ENCODE assay signal across 8 cellular contexts in the genomic region with DNA sequence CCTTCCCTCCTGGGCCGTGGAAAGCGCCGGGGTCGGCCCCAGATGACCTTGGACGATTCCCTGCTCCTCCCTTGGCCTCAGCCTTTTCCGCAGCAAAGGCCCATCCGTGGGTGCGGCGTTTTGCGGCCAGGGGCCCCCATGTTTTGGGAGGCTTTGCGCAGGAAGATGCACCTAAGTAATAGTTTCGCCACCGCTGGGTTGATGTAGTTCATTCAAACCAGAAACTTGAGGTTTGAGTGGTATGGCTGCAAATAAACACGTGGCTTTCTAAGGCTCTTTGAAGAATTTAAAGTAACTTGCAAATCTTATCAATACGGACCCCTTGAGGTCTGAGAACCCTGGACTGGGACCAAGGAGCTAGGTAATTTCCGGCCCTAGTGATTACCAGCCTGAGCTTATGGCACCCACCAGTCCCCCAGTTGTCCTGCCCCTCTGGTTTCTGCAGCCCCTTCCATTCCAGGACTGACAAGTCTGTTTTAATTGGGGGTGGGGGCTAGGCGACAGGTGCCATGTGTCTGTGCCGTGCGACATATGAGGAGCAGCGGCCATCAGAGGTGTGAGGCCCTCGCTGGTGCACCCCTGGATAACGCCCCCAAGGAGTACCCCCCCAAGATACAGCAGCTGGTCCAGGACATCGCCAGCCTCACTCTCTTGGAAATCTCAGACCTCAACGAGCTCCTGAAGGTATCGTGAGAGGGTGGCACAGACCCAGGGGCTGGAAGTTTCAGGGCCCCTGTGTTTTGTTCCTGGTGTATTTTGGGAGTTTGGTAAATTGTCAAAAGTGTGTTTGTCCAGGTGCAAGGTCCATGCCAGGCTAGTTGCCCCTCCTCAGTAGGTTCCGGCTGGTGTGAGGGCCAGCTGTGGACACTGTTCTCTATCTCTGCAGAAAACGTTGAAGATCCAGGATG. TPM values are rescaled to one million over a fixed set of nuclear protein-coding genes. Genes with fewer than 3 reads are reported as not detected.
DNase-seq lines count a peak whose midpoint lies in the region; ATAC-seq and TF ChIP-seq lines count a peak whose summit lies in the region.

No MANE protein-coding gene starts in this region.

- H3K4ac ChIP-seq in neuronal stem cell (ENCODE audit: low read length): peak overlapping the region; percentile 10

- H3K23ac ChIP-seq in neuronal stem cell (ENCODE audit: low read depth, low read length, poor library complexity): peak overlapping the region; percentile 66

- H3K4me1 ChIP-seq in endodermal cell (ENCODE audit: control insufficient read depth, insufficient read depth, low read length) (no peaks in the 10 kb centered on the region), neuronal stem cell (ENCODE audit: control insufficient read depth in 2 of 2, insufficient read depth in 1 of 2, low read depth in 1 of 2, low read length in 2 of 2) (peaks cover 10 to 23% of the 10 kb centered on the region in 2 donors)

- H3K27ac ChIP-seq in endodermal cell (ENCODE audit: low read depth, low read length): peak overlapping the region; percentile 57
- no peak overlapping the region for H3K27ac ChIP-seq in neuronal stem cell (replicated peaks; ENCODE audit: low read length)

- peaks cover 51% of the 10 kb centered on the region for H3K36me3 Mint-ChIP-seq in endodermal cell (ENCODE audit: low read depth)

- DNase-seq in NCI-H69 (lab: John Stamatoyannopoulos, UW) (peak; percentile 38), endodermal cell (no peak), neuronal stem cell (ENCODE audit: low spot score) (no peak), cerebellar cortex (ENCODE audit: low spot score) (no peak), NCI-H1930 (lab: John Stamatoyannopoulos, UW) (no peak)

- no peak overlapping the region for H3K14ac ChIP-seq in neuronal stem cell (ENCODE audit: low read length)

- peak overlapping the region; percentile 98 for H3K4me3 ChIP-seq in endodermal cell (ENCODE audit: low read length)
- peak overlapping the region; percentile 98 to 99 for H3K4me3 ChIP-seq in neuronal stem cell (ENCODE audit: low read length in 2 of 2)

- H3K4me3 Mint-ChIP-seq in endodermal cell: peak overlapping the region; percentile 92

- TF ChIP-seq CTCF in endodermal cell (conservative IDR thresholded peaks at IDR 0.05): no peak

- peak overlapping the region; percentile 67 for H3K4me2 ChIP-seq in neuronal stem cell (ENCODE audit: insufficient read depth, low read length, poor library complexity, severe bottlenecking)

- WGBS in endodermal cell (ENCODE audit: insufficient coverage in 1 of 2, insufficient read length in 1 of 2), 2 experiments: 33 to 35% methylated on average over 18 to 27 of the region's 27 CpGs
- WGBS in neuronal stem cell (ENCODE audit: extremely low coverage in 2 of 2, insufficient read length in 2 of 2, insufficient replicate concordance in 1 of 2), 2 donors: no CpG with 5 or more reads among the region's 27 CpGs

- no peak overlapping the region for H2BK15ac ChIP-seq in neuronal stem cell (ENCODE audit: low read length)

- H3K36me3 ChIP-seq in endodermal cell (ENCODE audit: control insufficient read depth, insufficient read depth, low read length) (peaks cover 60% of the 10 kb centered on the region), neuronal stem cell (replicated peaks in 1 of 2; ENCODE audit: control insufficient read depth in 2 of 2, insufficient read depth in 2 of 2, low read length in 2 of 2) (peaks cover 42 to 78% of the 10 kb centered on the region in 2 donors)

- H2AFZ ChIP-seq in neuronal stem cell (ENCODE audit: low read length): peak overlapping the region; percentile 83

- peak overlapping the region; percentile 88 for H3K27ac Mint-ChIP-seq in endodermal cell

- peaks cover 36% of the 10 kb centered on the region for H3K79me1 ChIP-seq in neuronal stem cell (ENCODE audit: low read depth, low read length)

- H3K27me3 ChIP-seq in endodermal cell (ENCODE audit: control insufficient read depth, insufficient read depth, low read length, poor library complexity, severe bottlenecking) (no peaks in the 10 kb centered on the region), neuronal stem cell (ENCODE audit: control insufficient read depth in 3 of 3, insufficient read depth in 3 of 3, low read depth in 1 of 3, low read length in 3 of 3) (no peaks in the 10 kb centered on the region)

- ATAC-seq in GM18499 (IDR thresholded peaks at IDR 0.05; ENCODE audit: insufficient read depth, unreplicated experiment): peak; percentile 5
- no peak for ATAC-seq in GM18517 (IDR thresholded peaks at IDR 0.05; ENCODE audit: unreplicated experiment)
- ATAC-seq in GM21447 (IDR thresholded peaks at IDR 0.05; ENCODE audit: unreplicated experiment): no peak

- no peak overlapping the region for H4K91ac ChIP-seq in neuronal stem cell (ENCODE audit: low read depth, low read length, poor library complexity)

- H2AK5ac ChIP-seq in neuronal stem cell (ENCODE audit: low read depth, low read length): peak overlapping the region; percentile 85

- peak overlapping the region; percentile 93 for H3K18ac ChIP-seq in neuronal stem cell (ENCODE audit: low read length)

- H3K9me3 ChIP-seq in endodermal cell (ENCODE audit: control insufficient read depth, low read length) (no peaks in the 10 kb centered on the region), neuronal stem cell (replicated peaks in 1 of 2; ENCODE audit: control insufficient read depth in 2 of 2, insufficient read depth in 1 of 2, low read depth in 1 of 2, low read length in 2 of 2) (no peaks in the 10 kb centered on the region)

- no peak overlapping the region for H2BK12ac ChIP-seq in neuronal stem cell (ENCODE audit: low read length)

- H3K9me3 Mint-ChIP-seq in endodermal cell: no peaks in the 10 kb centered on the region

- no peak overlapping the region for H2BK120ac ChIP-seq in neuronal stem cell (ENCODE audit: low read depth, low read length)

- H3K9ac ChIP-seq in endodermal cell (ENCODE audit: extremely low read depth, low read length, poor library complexity, severe bottlenecking) (peak overlapping the region; percentile 99), neuronal stem cell (ENCODE audit: low read depth, low read length, poor library complexity) (peak overlapping the region; percentile 96)

- no peak overlapping the region for H4K8ac ChIP-seq in neuronal stem cell (ENCODE audit: low read depth, low read length)

- H3K27me3 Mint-ChIP-seq in endodermal cell (ENCODE audit: insufficient read depth): no peaks in the 10 kb centered on the region

- peak overlapping the region; percentile 77 for H2BK5ac ChIP-seq in neuronal stem cell (ENCODE audit: low read length)

- peaks cover 7% of the 10 kb centered on the region for H3K4me1 Mint-ChIP-seq in endodermal cell

RNA-seq across cellular contexts. Expression of a gene that starts 0.8 kb away (rescaled TPM):
- 100 to 1,000 TPM in 1 of 2 donors, 10 to 100 TPM in 1; 99.4 to 105 TPM for total RNA-seq in endodermal cell
- 71.3 TPM for polyA plus RNA-seq in endodermal cell (2013, experiment 1 of 2)
- polyA plus RNA-seq in endodermal cell (2013, experiment 2 of 2): 64.8 TPM
- polyA plus RNA-seq in neuronal stem cell (2013, experiment 1 of 2): 75.2 TPM
- 73.4 TPM for polyA plus RNA-seq in neuronal stem cell (2013, experiment 2 of 2)

RNA-seq across cellular contexts. Expression of a gene that starts 8.1 kb away (rescaled TPM):
- 10 to 100 TPM; 24.8 to 37.6 TPM for total RNA-seq in endodermal cell
- polyA plus RNA-seq in endodermal cell (2013, experiment 1 of 2): 13.3 TPM
- 12.0 TPM for polyA plus RNA-seq in endodermal cell (2013, experiment 2 of 2)
- polyA plus RNA-seq in neuronal stem cell (2013, experiment 1 of 2): 12.7 TPM
- 12.8 TPM for polyA plus RNA-seq in neuronal stem cell (2013, experiment 2 of 2)

RNA-seq across cellular contexts. Expression of a gene that starts 20.2 kb away (rescaled TPM):
- total RNA-seq in endodermal cell: 100 to 1,000 TPM; 114 to 130 TPM
- 127 TPM for polyA plus RNA-seq in endodermal cell (2013, experiment 1 of 2)
- 107 TPM for polyA plus RNA-seq in endodermal cell (2013, experiment 2 of 2)
- 33.9 TPM for polyA plus RNA-seq in neuronal stem cell (2013, experiment 1 of 2)
- polyA plus RNA-seq in neuronal stem cell (2013, experiment 2 of 2): 31.7 TPM

RNA-seq across cellular contexts. Expression of a gene that starts 20.4 kb away (rescaled TPM):
- total RNA-seq in endodermal cell: 10 to 100 TPM; 41.2 to 47.8 TPM
- 51.0 TPM for polyA plus RNA-seq in endodermal cell (2013, experiment 1 of 2)
- 46.8 TPM for polyA plus RNA-seq in endodermal cell (2013, experiment 2 of 2)
- 41.9 TPM for polyA plus RNA-seq in neuronal stem cell (2013, experiment 1 of 2)
- 43.1 TPM for polyA plus RNA-seq in neuronal stem cell (2013, experiment 2 of 2)

RNA-seq across cellular contexts. Expression of a gene that starts 37.5 kb away (rescaled TPM):
- 10 to 100 TPM; 35.8 to 44.2 TPM for total RNA-seq in endodermal cell
- polyA plus RNA-seq in endodermal cell (2013, experiment 1 of 2): 25.5 TPM
- polyA plus RNA-seq in endodermal cell (2013, experiment 2 of 2): 22.0 TPM
- 19.1 TPM for polyA plus RNA-seq in neuronal stem cell (2013, experiment 1 of 2)
- 19.1 TPM for polyA plus RNA-seq in neuronal stem cell (2013, experiment 2 of 2)
